Comparison of ENCODE assay signal across 30 cellular contexts in genomic region chr5:107338341-107338740, GRCh38.
"Had no signal": no experiment of that assay in that cellular context is flagged by ENCODE, and none has a peak within 500 bp of the region (broad histone marks: within the 10 kb centered on the region; RNA-seq: fewer than 3 reads in every experiment).

No MANE protein-coding gene starts in this region.

- H3K4me2 ChIP-seq: hepatocyte had no signal

- H3K4me1 ChIP-seq: body of pancreas, colonic mucosa, esophagus muscularis mucosa, gastroesophageal sphincter, heart right ventricle had no signal

- H3K79me2 ChIP-seq: hepatocyte had no signal

- DNase-seq: activated CD4-positive, alpha-beta T cell treated with anti-CD3 and anti-CD28 coated beads for 1 hour; activated CD4-positive, alpha-beta T cell treated with anti-CD3 and anti-CD28 coated beads for 48 hours; activated CD4-positive, alpha-beta T cell treated with anti-CD3 and anti-CD28 coated beads, Interleukin-2, amount 50 U/mL, for 1 hour; activated CD4-positive, alpha-beta T cell treated with anti-CD3 and anti-CD28 coated beads, Interleukin-2, amount 50 U/mL, for 48 hours; activated CD8-positive, alpha-beta memory T cell treated with anti-CD3 and anti-CD28 coated beads for 24 hours; activated CD8-positive, alpha-beta T cell treated with anti-CD3 and anti-CD28 coated beads for 36 hours; activated effector memory CD4-positive, alpha-beta T cell treated with Interleukin-2 at 50 U/mL for 16 hours; activated gamma-delta T cell treated with Interleukin-2 at 50 U/mL for 16 hours; activated naive CD4-positive, alpha-beta T cell treated with anti-CD3 and anti-CD28 coated beads, Interleukin-2, amount 50 U/mL, for 16 hours; activated naive CD4-positive, alpha-beta T cell treated with Interleukin-2 at 50 U/mL for 16 hours; activated T-cell treated with anti-CD3 and anti-CD28 coated beads, Interleukin-2, amount 50 U/mL, for 4 hours; amygdala; aorta; body of pancreas; central memory CD4-positive, alpha-beta T cell; cerebellar nuclear complex; colonic mucosa; effector memory CD4-positive, alpha-beta T cell; endodermal cell; erythroblast; foreskin melanocyte; heart right ventricle; T-helper 2 cell had no signal

- H3K27me3 ChIP-seq: body of pancreas, cardiac muscle cell, colonic mucosa, esophagus muscularis mucosa, gastroesophageal sphincter, heart right ventricle, hepatocyte had no signal

- ATAC-seq: activated CD8-positive, alpha-beta T cell treated with anti-CD3 and anti-CD28 coated beads for 36 hours; activated T-cell treated with anti-CD3 and anti-CD28 coated beads, Interleukin-2, amount 50 U/mL, for 4 hours; activated T-helper 17 cell treated with anti-CD3 and anti-CD28 coated beads, Interleukin-2, amount 50 U/mL, for 72 hours; body of pancreas; gastroesophageal sphincter; heart right ventricle; WTC11 had no signal

- H3K27ac ChIP-seq: body of pancreas, cardiac muscle cell, colonic mucosa, esophagus muscularis mucosa, gastroesophageal sphincter, heart right ventricle, VCaP had no signal

- H3K9me3 ChIP-seq: body of pancreas, colonic mucosa, esophagus muscularis mucosa, gastroesophageal sphincter, heart right ventricle had no signal

- H2AFZ ChIP-seq: hepatocyte had no signal

- H3K36me3 ChIP-seq: cardiac muscle cell, colonic mucosa, esophagus muscularis mucosa, gastroesophageal sphincter, heart right ventricle had no signal

- H3K4me3 ChIP-seq: body of pancreas, cardiac muscle cell, colonic mucosa, esophagus muscularis mucosa, gastroesophageal sphincter, heart right ventricle, hepatocyte had no signal
